ENCODE assay signal across 1 cellular context in genomic region chr15:31159837-31160236, GRCh38.
TF ChIP-seq lines count a peak whose summit lies in the region.

No MANE protein-coding gene starts in this region.

TF ChIP-seq in H1, 55 proteins besides CTCF, POLR2A, EP300 and RAD21:
- TF ChIP-seq CHD1 (IDR thresholded peaks at IDR 0.05; ENCODE audit: low read depth, low read length) (no peak), TBP (IDR thresholded peaks at IDR 0.05; ENCODE audit: low read depth, low read length) (no peak), E2F6 (IDR thresholded peaks at IDR 0.05) (no peak), FOSL1 (IDR thresholded peaks at IDR 0.05; ENCODE audit: insufficient read depth, low read depth, low read length) (no peak), CEBPB (IDR thresholded peaks at IDR 0.05; ENCODE audit: low read depth, low read length) (no peak), HDAC2 (IDR thresholded peaks at IDR 0.05; ENCODE audit: borderline replicate concordance in 1 of 2, low read depth in 2 of 2, low read length in 2 of 2) (no peak), BCL11A (IDR thresholded peaks at IDR 0.05; ENCODE audit: low read depth in 2 of 2, low read length in 2 of 2) (no peak)
